In the genomic region with DNA sequence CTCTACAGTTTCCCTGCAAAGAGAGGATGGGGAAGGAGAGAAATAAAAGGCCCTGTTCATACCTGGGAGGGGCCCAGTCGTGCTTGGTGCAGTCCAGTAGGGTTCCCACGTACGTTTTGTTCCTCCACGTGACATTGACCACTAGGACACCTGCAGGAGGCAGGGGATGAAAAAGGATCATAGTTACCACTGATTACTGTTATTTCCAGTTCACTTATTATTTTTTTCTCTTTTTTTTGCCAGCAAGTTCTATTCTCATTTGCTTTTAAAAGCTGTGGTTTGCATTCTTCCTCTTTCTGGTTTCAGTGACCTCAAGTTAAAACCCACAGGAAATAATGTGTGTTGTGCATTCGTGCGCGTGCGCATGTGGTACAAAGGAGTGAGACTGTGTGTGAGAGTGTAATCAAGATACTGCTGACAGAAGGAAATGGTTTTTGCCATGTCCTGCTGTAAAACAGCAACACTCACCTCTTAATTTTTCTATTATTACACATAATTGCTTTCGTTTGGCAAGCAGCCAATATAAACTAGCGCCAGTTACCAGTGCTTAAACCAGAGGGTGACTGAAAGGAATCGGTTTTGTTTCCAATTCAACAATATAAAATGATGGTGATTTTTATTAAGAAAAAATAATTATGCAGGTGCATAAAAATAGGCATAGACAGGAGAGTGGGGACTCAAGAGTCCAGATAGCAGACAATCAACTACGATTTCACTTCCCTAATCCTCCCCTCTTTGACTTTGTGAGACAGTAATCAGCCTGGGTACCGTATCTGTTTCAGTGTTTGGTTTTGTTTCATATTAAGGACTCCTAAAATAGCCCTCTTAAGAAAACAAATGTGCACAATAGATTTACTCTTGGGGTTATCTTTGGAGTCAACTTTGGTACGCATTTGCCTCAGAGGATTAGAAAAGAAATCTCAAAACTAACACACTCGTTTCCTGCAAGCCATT, we compare ENCODE assay signal across 1 cellular context.
TF ChIP-seq lines count a peak whose summit lies in the region.

No MANE protein-coding gene starts in this region.

TF ChIP-seq in HEK293, 187 proteins besides CTCF, POLR2A, EP300 and RAD21 (continued from another document):
- TF ChIP-seq, protein P1, sequence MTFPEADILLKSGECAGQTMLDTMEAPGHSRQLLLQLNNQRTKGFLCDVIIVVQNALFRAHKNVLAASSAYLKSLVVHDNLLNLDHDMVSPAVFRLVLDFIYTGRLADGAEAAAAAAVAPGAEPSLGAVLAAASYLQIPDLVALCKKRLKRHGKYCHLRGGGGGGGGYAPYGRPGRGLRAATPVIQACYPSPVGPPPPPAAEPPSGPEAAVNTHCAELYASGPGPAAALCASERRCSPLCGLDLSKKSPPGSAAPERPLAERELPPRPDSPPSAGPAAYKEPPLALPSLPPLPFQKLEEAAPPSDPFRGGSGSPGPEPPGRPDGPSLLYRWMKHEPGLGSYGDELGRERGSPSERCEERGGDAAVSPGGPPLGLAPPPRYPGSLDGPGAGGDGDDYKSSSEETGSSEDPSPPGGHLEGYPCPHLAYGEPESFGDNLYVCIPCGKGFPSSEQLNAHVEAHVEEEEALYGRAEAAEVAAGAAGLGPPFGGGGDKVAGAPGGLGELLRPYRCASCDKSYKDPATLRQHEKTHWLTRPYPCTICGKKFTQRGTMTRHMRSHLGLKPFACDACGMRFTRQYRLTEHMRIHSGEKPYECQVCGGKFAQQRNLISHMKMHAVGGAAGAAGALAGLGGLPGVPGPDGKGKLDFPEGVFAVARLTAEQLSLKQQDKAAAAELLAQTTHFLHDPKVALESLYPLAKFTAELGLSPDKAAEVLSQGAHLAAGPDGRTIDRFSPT (tag by site-specific recombination; IDR thresholded peaks at IDR 0.05), result no peak
- peak; percentile 96 for TF ChIP-seq ZXDB (tag by site-specific recombination; IDR thresholded peaks at IDR 0.05)
- TF ChIP-seq, protein P2, sequence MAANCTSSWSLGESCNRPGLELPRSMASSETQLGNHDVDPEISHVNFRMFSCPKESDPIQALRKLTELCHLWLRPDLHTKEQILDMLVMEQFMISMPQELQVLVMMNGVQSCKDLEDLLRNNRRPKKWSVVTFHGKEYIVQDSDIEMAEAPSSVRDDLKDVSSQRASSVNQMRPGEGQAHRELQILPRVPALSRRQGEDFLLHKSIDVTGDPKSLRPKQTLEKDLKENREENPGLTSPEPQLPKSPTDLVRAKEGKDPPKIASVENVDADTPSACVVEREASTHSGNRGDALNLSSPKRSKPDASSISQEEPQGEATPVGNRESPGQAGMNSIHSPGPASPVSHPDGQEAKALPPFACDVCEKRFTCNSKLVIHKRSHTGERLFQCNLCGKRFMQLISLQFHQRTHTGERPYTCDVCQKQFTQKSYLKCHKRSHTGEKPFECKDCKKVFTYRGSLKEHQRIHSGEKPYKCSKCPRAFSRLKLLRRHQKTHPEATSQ (tag by site-specific recombination; IDR thresholded peaks at IDR 0.05), result no peak
- no peak for TF ChIP-seq ZNF426 (tag by site-specific recombination; IDR thresholded peaks at IDR 0.05)
- peak; percentile 94 for TF ChIP-seq OSR2 (tag by site-specific recombination; IDR thresholded peaks at IDR 0.05)
- peak; percentile 96 for TF ChIP-seq ZNF660 (tag by site-specific recombination; IDR thresholded peaks at IDR 0.05)
- TF ChIP-seq IKZF3 (tag by site-specific recombination; IDR thresholded peaks at IDR 0.05), result peak; percentile 80
- no peak for TF ChIP-seq ZNF169 (tag by site-specific recombination; IDR thresholded peaks at IDR 0.05)
- peak; percentile 90 for TF ChIP-seq ZNF561 (tag by site-specific recombination; IDR thresholded peaks at IDR 0.05; ENCODE audit: borderline replicate concordance)
- no peak for TF ChIP-seq ZNF837 (tag by site-specific recombination; IDR thresholded peaks at IDR 0.05)
- no peak for TF ChIP-seq ZNF341 (tag by site-specific recombination; IDR thresholded peaks at IDR 0.05; ENCODE audit: low read depth)
- TF ChIP-seq, protein P3, sequence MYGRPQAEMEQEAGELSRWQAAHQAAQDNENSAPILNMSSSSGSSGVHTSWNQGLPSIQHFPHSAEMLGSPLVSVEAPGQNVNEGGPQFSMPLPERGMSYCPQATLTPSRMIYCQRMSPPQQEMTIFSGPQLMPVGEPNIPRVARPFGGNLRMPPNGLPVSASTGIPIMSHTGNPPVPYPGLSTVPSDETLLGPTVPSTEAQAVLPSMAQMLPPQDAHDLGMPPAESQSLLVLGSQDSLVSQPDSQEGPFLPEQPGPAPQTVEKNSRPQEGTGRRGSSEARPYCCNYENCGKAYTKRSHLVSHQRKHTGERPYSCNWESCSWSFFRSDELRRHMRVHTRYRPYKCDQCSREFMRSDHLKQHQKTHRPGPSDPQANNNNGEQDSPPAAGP (tag by site-specific recombination; IDR thresholded peaks at IDR 0.05), result no peak
- TF ChIP-seq, protein P4, sequence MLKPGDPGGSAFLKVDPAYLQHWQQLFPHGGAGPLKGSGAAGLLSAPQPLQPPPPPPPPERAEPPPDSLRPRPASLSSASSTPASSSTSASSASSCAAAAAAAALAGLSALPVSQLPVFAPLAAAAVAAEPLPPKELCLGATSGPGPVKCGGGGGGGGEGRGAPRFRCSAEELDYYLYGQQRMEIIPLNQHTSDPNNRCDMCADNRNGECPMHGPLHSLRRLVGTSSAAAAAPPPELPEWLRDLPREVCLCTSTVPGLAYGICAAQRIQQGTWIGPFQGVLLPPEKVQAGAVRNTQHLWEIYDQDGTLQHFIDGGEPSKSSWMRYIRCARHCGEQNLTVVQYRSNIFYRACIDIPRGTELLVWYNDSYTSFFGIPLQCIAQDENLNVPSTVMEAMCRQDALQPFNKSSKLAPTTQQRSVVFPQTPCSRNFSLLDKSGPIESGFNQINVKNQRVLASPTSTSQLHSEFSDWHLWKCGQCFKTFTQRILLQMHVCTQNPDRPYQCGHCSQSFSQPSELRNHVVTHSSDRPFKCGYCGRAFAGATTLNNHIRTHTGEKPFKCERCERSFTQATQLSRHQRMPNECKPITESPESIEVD (tag by site-specific recombination; IDR thresholded peaks at IDR 0.05), result peak; percentile 100
TF ChIP-seq in HEK293: peak in this region for 65.
